In the genomic region with DNA sequence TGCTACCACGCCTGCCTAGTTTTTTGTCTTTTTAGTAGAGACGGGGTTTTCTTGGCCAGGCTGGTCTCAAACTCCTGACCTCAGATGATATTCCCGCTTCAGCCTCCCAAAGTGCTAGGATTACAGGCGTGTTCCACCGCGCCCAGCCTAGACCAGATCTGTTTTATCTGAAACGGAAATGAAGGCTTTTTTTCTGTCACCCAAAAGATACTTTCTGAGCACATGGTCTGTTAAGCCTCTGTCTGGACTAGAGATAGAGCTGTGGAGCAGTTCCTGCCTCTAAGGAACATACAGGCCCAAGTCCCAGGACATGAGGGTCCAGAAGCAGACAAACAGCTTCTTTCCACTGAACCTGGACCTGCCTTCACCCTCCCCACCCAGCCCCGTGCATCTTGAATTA, we compare ENCODE assay signal across 11 cellular contexts. TPM values are rescaled to one million over a fixed set of nuclear protein-coding genes. Genes with fewer than 3 reads are reported as not detected.
DNase-seq lines count a peak whose midpoint lies in the region; ATAC-seq and TF ChIP-seq lines count a peak whose summit lies in the region.
"Had no signal": no experiment of that assay in that cellular context is flagged by ENCODE, and none has a peak within 500 bp of the region (broad histone marks: within the 10 kb centered on the region; RNA-seq: fewer than 3 reads in every experiment).

No MANE protein-coding gene starts in this region.

- H3K27me3 Mint-ChIP-seq in activated CD4-positive, alpha-beta T cell treated with anti-CD3 and anti-CD28 coated beads, Interleukin-2, amount 10 ng/mL, durations not matched to agents 7 days and 5 days, result no peaks in the 10 kb centered on the region
- H3K27me3 Mint-ChIP-seq in type B pancreatic cell, result no peaks in the 10 kb centered on the region

- POLR2A ChIA-PET in activated CD4-positive, alpha-beta T cell treated with anti-CD3 and anti-CD28 coated beads, Interleukin-2, amount 10 ng/mL, durations not matched to agents 7 days and 5 days (lab: Charles Lee), result no interaction called here

- H3K36me3 ChIP-seq in body of pancreas (replicated peaks in 1 of 2; ENCODE audit: insufficient read depth in 1 of 2, low read depth in 2 of 2) (no peaks in the 10 kb centered on the region), muscle layer of colon (ENCODE audit: insufficient read depth, low read length) (no peaks in the 10 kb centered on the region), thyroid gland (no peaks in the 10 kb centered on the region)

- H3K27me3 ChIP-seq in body of pancreas (no peaks in the 10 kb centered on the region), muscle layer of colon (ENCODE audit: control insufficient read depth in 1 of 2, insufficient read depth in 2 of 2, low read length in 2 of 2) (no peaks in the 10 kb centered on the region), thyroid gland (no peaks in the 10 kb centered on the region)

- H3K4me1 ChIP-seq in body of pancreas (peaks cover 43% of the 10 kb centered on the region), muscle layer of colon (ENCODE audit: insufficient read depth, low read length) (peaks cover 35% of the 10 kb centered on the region), thyroid gland (peaks cover 9 to 31% of the 10 kb centered on the region in 2 donors)

- H3K27ac Mint-ChIP-seq in activated CD4-positive, alpha-beta T cell treated with anti-CD3 and anti-CD28 coated beads, Interleukin-2, amount 10 ng/mL, durations not matched to agents 7 days and 5 days, result peak overlapping the region; percentile 31
- H3K27ac Mint-ChIP-seq in type B pancreatic cell, result no peak overlapping the region

- peaks cover 4% of the 10 kb centered on the region for H3K36me3 Mint-ChIP-seq in activated CD4-positive, alpha-beta T cell treated with anti-CD3 and anti-CD28 coated beads, Interleukin-2, amount 10 ng/mL, durations not matched to agents 7 days and 5 days (ENCODE audit: low read depth)
- no peaks in the 10 kb centered on the region for H3K36me3 Mint-ChIP-seq in type B pancreatic cell

- 91% methylated on average over 8 of the region's 8 CpGs for WGBS in body of pancreas, 2 donors
- WGBS in thyroid gland, 2 donors, result 96% methylated on average over 8 of the region's 8 CpGs

- ATAC-seq in body of pancreas (no peak), HG02623 (IDR thresholded peaks at IDR 0.05; ENCODE audit: unreplicated experiment) (no peak)

- H3K27ac ChIP-seq in body of pancreas, result peak overlapping the region; percentile 99 to 100 (median 100)
- H3K27ac ChIP-seq in muscle layer of colon (ENCODE audit: low read depth, low read length), result peak overlapping the region; percentile 99
- peak overlapping the region in 2 of 3 donors; percentile 91 to 96 for H3K27ac ChIP-seq in thyroid gland

- TF ChIP-seq CTCF in body of pancreas (IDR thresholded peaks at IDR 0.05) (no peak), thyroid gland (IDR thresholded peaks at IDR 0.05) (no peak), type B pancreatic cell (conservative IDR thresholded peaks at IDR 0.05) (no peak)

- no peaks in the 10 kb centered on the region for H3K9me3 ChIP-seq in body of pancreas
- H3K9me3 ChIP-seq in muscle layer of colon (ENCODE audit: low read length), result no peaks in the 10 kb centered on the region
- no peaks in the 10 kb centered on the region for H3K9me3 ChIP-seq in thyroid gland

- TF ChIP-seq POLR2A in body of pancreas (IDR thresholded peaks at IDR 0.05) (no peak), thyroid gland (IDR thresholded peaks at IDR 0.05) (no peak)

- intact Hi-C loops in body of pancreas (cut with DNase I) (no loop called here), thyroid gland (cut with DNase I) (no loop called here)

- no peak overlapping the region for H3K4me3 Mint-ChIP-seq in activated CD4-positive, alpha-beta T cell treated with anti-CD3 and anti-CD28 coated beads, Interleukin-2, amount 10 ng/mL, durations not matched to agents 7 days and 5 days
- H3K4me3 Mint-ChIP-seq in type B pancreatic cell, result no peak overlapping the region

- no peak overlapping the region for H3K9ac ChIP-seq in muscle layer of colon (ENCODE audit: low read length)

- no peak for DNase-seq in activated CD4-positive, alpha-beta T cell treated with anti-CD3 and anti-CD28 coated beads, Interleukin-2, amount 10 ng/mL, durations not matched to agents 7 days and 5 days
- DNase-seq in activated CD4-positive, alpha-beta T cell treated with anti-CD3 and anti-CD28 coated beads, Interleukin-2, amount 50 U/mL, for 1 hour, result no peak
- DNase-seq in body of pancreas, result no peak
- no peak for DNase-seq in thyroid gland
- no peak for DNase-seq in type B pancreatic cell (ENCODE audit: extremely low spot score, unreplicated experiment)
- DNase-seq in UCSD-AML1 (lab: John Stamatoyannopoulos, UW; ENCODE audit: unreplicated experiment), result no peak
- DNase-seq: activated T-cell treated with anti-CD3 and anti-CD28 coated beads, Interleukin-2, amount 50 U/mL, for 48 hours; central memory CD4-positive, alpha-beta T cell; NCI-H1417 had no signal

- H3K4me1 Mint-ChIP-seq in activated CD4-positive, alpha-beta T cell treated with anti-CD3 and anti-CD28 coated beads, Interleukin-2, amount 10 ng/mL, durations not matched to agents 7 days and 5 days, result peaks cover 36% of the 10 kb centered on the region
- peaks cover 13% of the 10 kb centered on the region for H3K4me1 Mint-ChIP-seq in type B pancreatic cell (ENCODE audit: unreplicated experiment)

- CTCF ChIA-PET in activated CD4-positive, alpha-beta T cell treated with anti-CD3 and anti-CD28 coated beads, Interleukin-2, amount 10 ng/mL, durations not matched to agents 7 days and 5 days (lab: Charles Lee), result interaction anchor here (1.9 to 5.7 kb wide), 3 partner anchors 12 to 49 kb away, joined by 11 to 43 read pairs (median 29); no protein-coding TSS in a partner anchor

- H3K4me3 ChIP-seq in body of pancreas, result no peak overlapping the region
- H3K4me3 ChIP-seq in muscle layer of colon (ENCODE audit: low read depth in 1 of 2, low read length in 2 of 2), result no peak overlapping the region
- H3K4me3 ChIP-seq in thyroid gland (replicated peaks in 1 of 3), result no peak overlapping the region

- H3K9me3 Mint-ChIP-seq in activated CD4-positive, alpha-beta T cell treated with anti-CD3 and anti-CD28 coated beads, Interleukin-2, amount 10 ng/mL, durations not matched to agents 7 days and 5 days, result peaks cover 6% of the 10 kb centered on the region
- no peaks in the 10 kb centered on the region for H3K9me3 Mint-ChIP-seq in type B pancreatic cell

RNA-seq across cellular contexts. Expression of gene PTMA, which starts 43.6 kb away (rescaled TPM):
- 1,000 to 10,000 TPM; 1,700 to 2,208 TPM for total RNA-seq in activated CD4-positive, alpha-beta T cell treated with anti-CD3 and anti-CD28 coated beads, Interleukin-2, amount 10 ng/mL, durations not matched to agents 7 days and 5 days
- total RNA-seq in body of pancreas (100 to 1,000 TPM; 532 to 757 TPM), thyroid gland (1,000 to 10,000 TPM in 3 of 4 donors, 100 to 1,000 TPM in 1; 631 to 1,160 (median 1,099) TPM), type B pancreatic cell (ENCODE audit: low replicate concordance) (969 and 1,228 TPM in 2 replicates)
